In the genomic region with DNA sequence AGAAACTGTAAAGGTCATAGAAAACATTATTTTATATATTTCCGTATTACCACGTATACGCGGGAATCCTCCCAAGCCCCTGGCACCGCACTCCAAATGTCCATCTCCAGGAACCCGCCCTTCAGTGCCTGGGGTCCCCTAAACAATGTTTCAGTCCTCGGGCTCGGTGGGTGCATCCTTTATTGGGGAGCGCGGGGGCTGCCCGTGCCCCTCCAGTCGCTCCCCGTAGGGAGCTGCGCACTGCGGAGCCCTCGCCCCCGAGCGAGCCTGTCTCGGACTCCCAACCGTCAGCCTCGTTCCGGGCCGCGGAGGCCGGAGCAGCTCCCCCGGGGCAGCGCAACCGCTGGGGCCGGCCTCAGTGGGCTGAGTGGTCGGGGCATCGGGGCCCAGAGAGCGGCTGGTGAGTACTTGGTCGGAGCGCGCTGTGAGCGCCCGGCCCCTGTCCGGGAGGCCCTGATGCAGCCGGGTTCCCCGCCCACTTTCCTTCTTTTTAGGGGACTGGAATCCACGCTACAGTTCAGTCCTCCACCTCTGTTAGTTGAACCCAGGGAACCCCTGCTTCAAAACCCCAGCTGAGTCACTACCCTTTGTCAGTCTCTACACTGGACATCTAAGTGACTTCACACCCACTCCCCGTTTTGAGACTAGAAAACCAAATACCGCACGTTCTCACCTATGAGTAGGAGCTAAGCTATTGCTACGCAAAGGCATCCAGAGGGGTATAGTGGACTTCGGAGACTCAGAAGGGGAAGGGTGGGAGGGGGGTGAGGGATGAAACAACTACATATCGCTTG, we compare ENCODE assay signal across 9 cellular contexts. TPM values are rescaled to one million over a fixed set of nuclear protein-coding genes. Genes with fewer than 3 reads are reported as not detected.
DNase-seq lines count a peak whose midpoint lies in the region; ATAC-seq and TF ChIP-seq lines count a peak whose summit lies in the region.
"Had no signal": no experiment of that assay in that cellular context is flagged by ENCODE, and none has a peak within 500 bp of the region (broad histone marks: within the 10 kb centered on the region; RNA-seq: fewer than 3 reads in every experiment).

Gene DNAH8, plus strand, starts transcription at position 296 of the 794 bp plus-strand sequence. CDS start 7,499 bp downstream, outside the sequence.

- H3K9me3 ChIP-seq in ES-I3 (ENCODE audit: control insufficient read depth, insufficient read depth, low read length): peaks cover 7% of the 10 kb centered on the region
- no peaks in the 10 kb centered on the region for H3K9me3 ChIP-seq in fibroblast of lung (ENCODE audit: control insufficient read depth, insufficient read depth, low read depth, low read length)

- H3K9ac ChIP-seq in ES-I3 (ENCODE audit: low read depth, low read length): peak within 1 kb of the TSS; percentile 59
- H3K9ac ChIP-seq in fibroblast of lung (ENCODE audit: insufficient read depth, low read length): no peak within 1 kb of the TSS

- H4K20me1 ChIP-seq in fibroblast of lung (ENCODE audit: control insufficient read depth, extremely low read depth, insufficient read depth, low read length): no peaks in the 10 kb centered on the region

- peak; percentile 11 to 12 for DNase-seq in activated CD4-positive, alpha-beta T cell treated with anti-CD3 and anti-CD28 coated beads, Interleukin-2, amount 50 U/mL, for 48 hours
- DNase-seq in fibroblast of lung (ENCODE audit: low read depth in 2 of 2) (peak in 1 of 2 donors; percentile 18), renal cortical epithelial cell (ENCODE audit: low read depth) (peak; percentile 7), NCI-H2171 treated with DMSO at 0.1 percent for 48 hours (lab: John Stamatoyannopoulos, UW) (no peak)
- DNase-seq: left cardiac atrium had no signal

- H3K4me2 ChIP-seq in fibroblast of lung (ENCODE audit: extremely low read depth, insufficient read depth, low read length): peak within 1 kb of the TSS; percentile 66

- no peaks in the 10 kb centered on the region for H3K79me2 ChIP-seq in fibroblast of lung (ENCODE audit: control insufficient read depth, insufficient read depth, low read length)

- H3K36me3 ChIP-seq in ES-I3 (ENCODE audit: insufficient read depth, low read length): no peaks in the 10 kb centered on the region
- H3K36me3 ChIP-seq in fibroblast of lung (ENCODE audit: control insufficient read depth, insufficient read depth, low read length): no peaks in the 10 kb centered on the region

- TF ChIP-seq CTCF in fibroblast of lung (conservative IDR thresholded peaks at IDR 0.05 in 1 of 2, IDR thresholded peaks at IDR 0.05 in 1 of 2; ENCODE audit: low read depth in 1 of 2, low read length in 2 of 2): no peak

- peaks cover 23% of the 10 kb centered on the region for H3K27me3 ChIP-seq in fibroblast of lung (ENCODE audit: control insufficient read depth, insufficient read depth, low read length)

- peaks cover 7% of the 10 kb centered on the region; the same call in 1 of the 2 replicates for H3K4me1 ChIP-seq in ES-I3 (ENCODE audit: insufficient read depth, low read length)
- H3K4me1 ChIP-seq in fibroblast of lung (ENCODE audit: control insufficient read depth, extremely low read depth, insufficient read depth, low read length): no peaks in the 10 kb centered on the region

- no peak for ATAC-seq in HG02938 (IDR thresholded peaks at IDR 0.05; ENCODE audit: unreplicated experiment)
- no peak for ATAC-seq in HG02798 (IDR thresholded peaks at IDR 0.05; ENCODE audit: poor library complexity, unreplicated experiment)
- no peak for ATAC-seq in GM18868 (IDR thresholded peaks at IDR 0.05; ENCODE audit: unreplicated experiment)

- peak within 1 kb of the TSS in 2 of 4 experiments; percentile 28 to 46 for H3K4me3 ChIP-seq in fibroblast of lung (replicated peaks in 1 of 4; ENCODE audit: control extremely low read depth in 1 of 4, insufficient read depth in 1 of 4, low read depth in 3 of 4, low read length in 4 of 4)

- H2AFZ ChIP-seq in fibroblast of lung (ENCODE audit: low read length): no peak within 1 kb of the TSS

- H3K27ac ChIP-seq in fibroblast of lung (ENCODE audit: insufficient read depth, low read length): no peak within 1 kb of the TSS

RNA-seq across cellular contexts. Expression of gene DNAH8, which starts in this region (rescaled TPM):
- total RNA-seq in fibroblast of lung: under 0.01 TPM in 2 replicates
- polyA plus RNA-seq in fibroblast of lung: not detected in 2 replicates
- not detected in 2 replicates for polyA plus RNA-seq in fibroblast of lung (2012)
- polyA minus RNA-seq in fibroblast of lung (ENCODE audit: low replicate concordance): not detected in 2 replicates
- under 0.01 TPM in 1 of 2 replicates, not detected in the other for total RNA-seq in renal cortical epithelial cell
- total RNA-seq: left cardiac atrium had no signal

Comparison
In these comparisons a context has a peak if more than half of its experiments do, and no peak if none do; other contexts are left out.
1. Peak in DNase-seq in renal cortical epithelial cell; RNA of the gene not detected or under 1 TPM.